Comparison of ENCODE assay signal across 19 cellular contexts in genomic region chr20:48202334-48202733, GRCh38.
A peak's percentile ranks its signal among the peaks of the same experiment; 100 is the strongest.
DNase-seq lines count a peak whose midpoint lies in the region; ATAC-seq and TF ChIP-seq lines count a peak whose summit lies in the region.
"Had no signal": no experiment of that assay in that cellular context is flagged by ENCODE, and none has a peak within 500 bp of the region (broad histone marks: within the 10 kb centered on the region; RNA-seq: fewer than 3 reads in every experiment).

No MANE protein-coding gene starts in this region.

- H3K4me1 ChIP-seq in neuronal stem cell (ENCODE audit: control insufficient read depth in 2 of 2, insufficient read depth in 1 of 2, low read depth in 1 of 2, low read length in 2 of 2), result peaks cover 2 to 10% of the 10 kb centered on the region in 2 donors
- peaks cover 8% of the 10 kb centered on the region for H3K4me1 ChIP-seq in testis
- H3K4me1 ChIP-seq: A549, Caco-2 had no signal

- no peaks in the 10 kb centered on the region for H3K9me3 Mint-ChIP-seq in activated naive CD8-positive, alpha-beta T cell treated with anti-CD3 and anti-CD28 coated beads, Interleukin-2, amount 50 U/mL, for 24 hours
- H3K9me3 Mint-ChIP-seq: CD4-positive, alpha-beta T cell; CD8-positive, alpha-beta T cell had no signal

- H3K9ac ChIP-seq in neuronal stem cell (ENCODE audit: low read depth, low read length, poor library complexity), result no peak overlapping the region
- H3K9ac ChIP-seq: BLaER1 treated with 17β-estradiol and CSF1 and Interleukin-3, amounts not matched to agents 10 nM and 100 nM had no signal

- intact Hi-C loops in testis (cut with DNase I; ENCODE audit: low total_unique reads), result no loop called here

- H3K79me1 ChIP-seq in neuronal stem cell (ENCODE audit: low read depth, low read length), result no peaks in the 10 kb centered on the region

- H3K27ac Mint-ChIP-seq in activated naive CD8-positive, alpha-beta T cell treated with anti-CD3 and anti-CD28 coated beads, Interleukin-2, amount 50 U/mL, for 24 hours, result no peak overlapping the region
- H3K27ac Mint-ChIP-seq: B cell; CD4-positive, alpha-beta T cell; CD8-positive, alpha-beta T cell had no signal

- H2BK120ac ChIP-seq in neuronal stem cell (ENCODE audit: low read depth, low read length), result no peak overlapping the region

- no peak overlapping the region for H3K23ac ChIP-seq in neuronal stem cell (ENCODE audit: low read depth, low read length, poor library complexity)

- WGBS in neuronal stem cell (ENCODE audit: extremely low coverage in 2 of 2, insufficient read length in 2 of 2, insufficient replicate concordance in 1 of 2), 2 donors, result no CpG with 5 or more reads among the region's 12 CpGs
- WGBS in testis, 2 donors, result 88 to 92% methylated on average over 12 of the region's 12 CpGs

- peak overlapping the region; percentile 7 for H3K18ac ChIP-seq in neuronal stem cell (ENCODE audit: low read length)

- no peak overlapping the region for H3K4ac ChIP-seq in neuronal stem cell (ENCODE audit: low read length)

- no peak overlapping the region for H2AFZ ChIP-seq in neuronal stem cell (ENCODE audit: low read length)

- H3K9me3 ChIP-seq in neuronal stem cell (replicated peaks in 1 of 2; ENCODE audit: control insufficient read depth in 2 of 2, insufficient read depth in 1 of 2, low read depth in 1 of 2, low read length in 2 of 2) (no peaks in the 10 kb centered on the region), testis (no peaks in the 10 kb centered on the region)
- H3K9me3 ChIP-seq: A549; BLaER1 treated with 17β-estradiol and CSF1 and Interleukin-3, amounts not matched to agents 10 nM and 100 nM; Caco-2 had no signal

- no peaks in the 10 kb centered on the region for H3K36me3 Mint-ChIP-seq in activated naive CD8-positive, alpha-beta T cell treated with anti-CD3 and anti-CD28 coated beads, Interleukin-2, amount 50 U/mL, for 24 hours (ENCODE audit: low read depth)
- H3K36me3 Mint-ChIP-seq: CD8-positive, alpha-beta T cell had no signal

- H3K27me3 ChIP-seq in neuronal stem cell (ENCODE audit: control insufficient read depth in 3 of 3, insufficient read depth in 3 of 3, low read depth in 1 of 3, low read length in 3 of 3), result peaks cover 0 to 24% (median 0%) of the 10 kb centered on the region in 3 experiments
- no peaks in the 10 kb centered on the region for H3K27me3 ChIP-seq in testis
- H3K27me3 ChIP-seq: BLaER1 treated with 17β-estradiol and CSF1 and Interleukin-3, amounts not matched to agents 10 nM and 100 nM had no signal

- no peak overlapping the region for H2AK5ac ChIP-seq in neuronal stem cell (ENCODE audit: low read depth, low read length)

- H3K27ac ChIP-seq in neuronal stem cell (replicated peaks; ENCODE audit: low read length) (no peak overlapping the region), testis (peak overlapping the region; percentile 4 to 24)
- H3K27ac ChIP-seq: 22Rv1; A549; BLaER1 treated with 17β-estradiol and CSF1 and Interleukin-3, amounts not matched to agents 10 nM and 100 nM; C4-2B had no signal

- peak; percentile 55 for DNase-seq in SK-N-DZ (ENCODE audit: low spot score)
- DNase-seq in neuronal stem cell (ENCODE audit: low spot score), result no peak
- DNase-seq in testis, result no peak
- no peak for DNase-seq in activated naive CD8-positive, alpha-beta T cell treated with anti-CD3 and anti-CD28 coated beads, Interleukin-2, amount 50 U/mL, for 24 hours
- no peak for DNase-seq in foreskin fibroblast
- DNase-seq: AML-193; Caco-2; Calu3; CD4-positive, alpha-beta T cell; CD8-positive, alpha-beta T cell; DND-41; EL; GDM1 had no signal

- H4K8ac ChIP-seq in neuronal stem cell (ENCODE audit: low read depth, low read length), result no peak overlapping the region

- TF ChIP-seq POLR2A in testis (IDR thresholded peaks at IDR 0.05), result no peak

- no peak overlapping the region for H2BK15ac ChIP-seq in neuronal stem cell (ENCODE audit: low read length)

- no peak for ATAC-seq in activated naive CD8-positive, alpha-beta T cell treated with anti-CD3 and anti-CD28 coated beads, Interleukin-2, amount 50 U/mL, for 24 hours
- ATAC-seq: A549; CD8-positive, alpha-beta T cell; GM12878 had no signal

- no peak overlapping the region for H3K14ac ChIP-seq in neuronal stem cell (ENCODE audit: low read length)

- peak overlapping the region; percentile 5 for H2BK5ac ChIP-seq in neuronal stem cell (ENCODE audit: low read length)

- H3K4me2 ChIP-seq in neuronal stem cell (ENCODE audit: insufficient read depth, low read length, poor library complexity, severe bottlenecking), result no peak overlapping the region
- H3K4me2 ChIP-seq: A549 had no signal

- H3K4me1 Mint-ChIP-seq in activated naive CD8-positive, alpha-beta T cell treated with anti-CD3 and anti-CD28 coated beads, Interleukin-2, amount 50 U/mL, for 24 hours, result no peaks in the 10 kb centered on the region
- H3K4me1 Mint-ChIP-seq: B cell had no signal

- TF ChIP-seq CTCF in testis (IDR thresholded peaks at IDR 0.05), result no peak
- no peak for TF ChIP-seq CTCF in foreskin fibroblast (IDR thresholded peaks at IDR 0.05; ENCODE audit: low read depth, low read length)

- no peak overlapping the region for H3K4me3 Mint-ChIP-seq in activated naive CD8-positive, alpha-beta T cell treated with anti-CD3 and anti-CD28 coated beads, Interleukin-2, amount 50 U/mL, for 24 hours
- H3K4me3 Mint-ChIP-seq: B cell; CD4-positive, alpha-beta T cell; CD8-positive, alpha-beta T cell had no signal

- no peak overlapping the region for H4K91ac ChIP-seq in neuronal stem cell (ENCODE audit: low read depth, low read length, poor library complexity)

- no peak overlapping the region for H2BK12ac ChIP-seq in neuronal stem cell (ENCODE audit: low read length)

- H3K36me3 ChIP-seq in neuronal stem cell (replicated peaks in 1 of 2; ENCODE audit: control insufficient read depth in 2 of 2, insufficient read depth in 2 of 2, low read length in 2 of 2), result no peaks in the 10 kb centered on the region
- H3K36me3 ChIP-seq in testis (ENCODE audit: low read depth, missing control alignments), result no peaks in the 10 kb centered on the region
- H3K36me3 ChIP-seq: BLaER1 treated with 17β-estradiol and CSF1 and Interleukin-3, amounts not matched to agents 10 nM and 100 nM had no signal

- peaks cover 3% of the 10 kb centered on the region for H3K27me3 Mint-ChIP-seq in activated naive CD8-positive, alpha-beta T cell treated with anti-CD3 and anti-CD28 coated beads, Interleukin-2, amount 50 U/mL, for 24 hours
- H3K27me3 Mint-ChIP-seq: CD4-positive, alpha-beta T cell had no signal

- no peak overlapping the region for H3K4me3 ChIP-seq in neuronal stem cell (ENCODE audit: low read length in 2 of 2)
- no peak overlapping the region for H3K4me3 ChIP-seq in testis
- no peak overlapping the region for H3K4me3 ChIP-seq in foreskin fibroblast (ENCODE audit: low read depth in 1 of 2, low read length in 2 of 2)
- H3K4me3 ChIP-seq: A549; BLaER1 treated with 17β-estradiol and CSF1 and Interleukin-3, amounts not matched to agents 10 nM and 100 nM; GM12878 had no signal
